Comparison of ENCODE assay signal across 1 cellular context in the genomic region with DNA sequence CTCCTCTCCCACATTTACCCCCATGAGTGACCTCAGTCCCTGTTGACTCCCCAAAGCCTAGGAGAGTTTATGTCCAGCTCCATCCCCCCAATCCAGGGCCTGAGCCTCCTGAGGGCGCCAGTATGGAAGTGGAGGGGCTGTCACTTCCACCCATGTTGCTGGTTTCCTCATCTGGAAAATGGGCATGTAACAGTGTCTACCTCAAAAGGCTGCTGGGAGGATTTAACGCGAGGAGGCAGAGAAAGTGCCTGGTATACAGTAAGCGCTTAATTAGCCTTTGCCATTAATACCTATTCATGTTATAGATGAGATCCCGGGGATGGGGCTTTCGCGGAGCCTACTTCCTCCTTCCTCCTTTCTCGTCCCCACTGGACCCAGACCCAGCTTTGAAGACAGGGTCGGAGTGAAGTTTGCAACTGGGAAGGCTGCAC.
TF ChIP-seq lines count a peak whose summit lies in the region.

No MANE protein-coding gene starts in this region.

TF ChIP-seq in GM23338, 12 proteins besides CTCF, POLR2A, EP300 and RAD21 (continued from another document):
- TF ChIP-seq, protein P1, sequence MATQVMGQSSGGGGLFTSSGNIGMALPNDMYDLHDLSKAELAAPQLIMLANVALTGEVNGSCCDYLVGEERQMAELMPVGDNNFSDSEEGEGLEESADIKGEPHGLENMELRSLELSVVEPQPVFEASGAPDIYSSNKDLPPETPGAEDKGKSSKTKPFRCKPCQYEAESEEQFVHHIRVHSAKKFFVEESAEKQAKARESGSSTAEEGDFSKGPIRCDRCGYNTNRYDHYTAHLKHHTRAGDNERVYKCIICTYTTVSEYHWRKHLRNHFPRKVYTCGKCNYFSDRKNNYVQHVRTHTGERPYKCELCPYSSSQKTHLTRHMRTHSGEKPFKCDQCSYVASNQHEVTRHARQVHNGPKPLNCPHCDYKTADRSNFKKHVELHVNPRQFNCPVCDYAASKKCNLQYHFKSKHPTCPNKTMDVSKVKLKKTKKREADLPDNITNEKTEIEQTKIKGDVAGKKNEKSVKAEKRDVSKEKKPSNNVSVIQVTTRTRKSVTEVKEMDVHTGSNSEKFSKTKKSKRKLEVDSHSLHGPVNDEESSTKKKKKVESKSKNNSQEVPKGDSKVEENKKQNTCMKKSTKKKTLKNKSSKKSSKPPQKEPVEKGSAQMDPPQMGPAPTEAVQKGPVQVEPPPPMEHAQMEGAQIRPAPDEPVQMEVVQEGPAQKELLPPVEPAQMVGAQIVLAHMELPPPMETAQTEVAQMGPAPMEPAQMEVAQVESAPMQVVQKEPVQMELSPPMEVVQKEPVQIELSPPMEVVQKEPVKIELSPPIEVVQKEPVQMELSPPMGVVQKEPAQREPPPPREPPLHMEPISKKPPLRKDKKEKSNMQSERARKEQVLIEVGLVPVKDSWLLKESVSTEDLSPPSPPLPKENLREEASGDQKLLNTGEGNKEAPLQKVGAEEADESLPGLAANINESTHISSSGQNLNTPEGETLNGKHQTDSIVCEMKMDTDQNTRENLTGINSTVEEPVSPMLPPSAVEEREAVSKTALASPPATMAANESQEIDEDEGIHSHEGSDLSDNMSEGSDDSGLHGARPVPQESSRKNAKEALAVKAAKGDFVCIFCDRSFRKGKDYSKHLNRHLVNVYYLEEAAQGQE (IDR thresholded peaks at IDR 0.05; ENCODE audit: unreplicated experiment), result no peak
- TF ChIP-seq ZNF114 (CRISPR knock-in tag; IDR thresholded peaks at IDR 0.05), result no peak
- no peak for TF ChIP-seq JUNB (IDR thresholded peaks at IDR 0.05; ENCODE audit: unreplicated experiment)
- no peak for TF ChIP-seq STAT1 (IDR thresholded peaks at IDR 0.05; ENCODE audit: unreplicated experiment)
- no peak for TF ChIP-seq NANOG (IDR thresholded peaks at IDR 0.05; ENCODE audit: borderline replicate concordance)
- TF ChIP-seq ZNF331 (CRISPR knock-in tag; IDR thresholded peaks at IDR 0.05; ENCODE audit: low read depth), result no peak
- TF ChIP-seq, protein P2, sequence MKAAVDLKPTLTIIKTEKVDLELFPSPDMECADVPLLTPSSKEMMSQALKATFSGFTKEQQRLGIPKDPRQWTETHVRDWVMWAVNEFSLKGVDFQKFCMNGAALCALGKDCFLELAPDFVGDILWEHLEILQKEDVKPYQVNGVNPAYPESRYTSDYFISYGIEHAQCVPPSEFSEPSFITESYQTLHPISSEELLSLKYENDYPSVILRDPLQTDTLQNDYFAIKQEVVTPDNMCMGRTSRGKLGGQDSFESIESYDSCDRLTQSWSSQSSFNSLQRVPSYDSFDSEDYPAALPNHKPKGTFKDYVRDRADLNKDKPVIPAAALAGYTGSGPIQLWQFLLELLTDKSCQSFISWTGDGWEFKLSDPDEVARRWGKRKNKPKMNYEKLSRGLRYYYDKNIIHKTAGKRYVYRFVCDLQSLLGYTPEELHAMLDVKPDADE (IDR thresholded peaks at IDR 0.05), result no peak
- TF ChIP-seq EZH2phosphoT487 (IDR thresholded peaks at IDR 0.05; ENCODE audit: unreplicated experiment), result no peak
- no peak for TF ChIP-seq CREB1 (CRISPR knock-in tag; IDR thresholded peaks at IDR 0.05; ENCODE audit: low read depth)
- no peak for TF ChIP-seq POLR2AphosphoS5 (IDR thresholded peaks at IDR 0.05; ENCODE audit: low read depth)
